Comparison of ENCODE assay signal across 13 cellular contexts in genomic region chr13:66312312-66313087, GRCh38.
DNase-seq lines count a peak whose midpoint lies in the region; ATAC-seq, FAIRE-seq and TF ChIP-seq lines count a peak whose summit lies in the region.
"Had no signal": no experiment of that assay in that cellular context is flagged by ENCODE, and none has a peak within 500 bp of the region (broad histone marks: within the 10 kb centered on the region; RNA-seq: fewer than 3 reads in every experiment).

No MANE protein-coding gene starts in this region.

- no peak overlapping the region for H3K9ac ChIP-seq in smooth muscle cell (ENCODE audit: low read depth)
- H3K9ac ChIP-seq: GM23248 had no signal

- no peak overlapping the region for H3K27ac Mint-ChIP-seq in activated T-cell treated with anti-CD3 and anti-CD28 coated beads, Interleukin-2, amount 50 U/mL, for 72 hours

- H3K9me3 ChIP-seq in A549 (no peaks in the 10 kb centered on the region), smooth muscle cell (replicated peaks; ENCODE audit: low read depth) (no peaks in the 10 kb centered on the region)
- H3K9me3 ChIP-seq: psoas muscle had no signal

- POLR2A ChIA-PET in A549 (lab: Yijun Ruan, JAX), result interaction anchor here (0.5 to 1.1 kb wide), 2 partner anchors 345 to 498 kb away, joined by 3 to 4 read pairs; no protein-coding TSS in a partner anchor

- no peaks in the 10 kb centered on the region for H3F3A ChIP-seq in smooth muscle cell (ENCODE audit: low read depth)

- H3K4me1 Mint-ChIP-seq in activated T-cell treated with anti-CD3 and anti-CD28 coated beads, Interleukin-2, amount 50 U/mL, for 72 hours (ENCODE audit: low read depth), result no peaks in the 10 kb centered on the region

- H3K4me2 ChIP-seq in A549 (peak overlapping the region; percentile 74), smooth muscle cell (no peak overlapping the region)

- H3K4me3 ChIP-seq in A549 (peak overlapping the region; percentile 31), smooth muscle cell (no peak overlapping the region), H7 (ENCODE audit: insufficient read depth, low read depth, low read length) (no peak overlapping the region)
- H3K4me3 ChIP-seq: GM23248, psoas muscle had no signal

- H3K36me3 ChIP-seq in smooth muscle cell (ENCODE audit: low read depth) (no peaks in the 10 kb centered on the region), H7 (replicated peaks; ENCODE audit: control insufficient read depth, insufficient read depth, low read length) (no peaks in the 10 kb centered on the region)

- H3K9me3 Mint-ChIP-seq in activated T-cell treated with anti-CD3 and anti-CD28 coated beads, Interleukin-2, amount 50 U/mL, for 72 hours, result peaks cover 1 to 3% of the 10 kb centered on the region in 2 donors

- DNase-seq in A549 (ENCODE audit: low read depth in 1 of 2, low spot score in 1 of 2) (peak; percentile 17 to 91), GM04503 (ENCODE audit: low read depth) (peak; percentile 19), amniotic stem cell (lab: John Stamatoyannopoulos, UW) (peak; percentile 12), kidney tubule cell (ENCODE audit: low spot score) (peak; percentile 56), smooth muscle cell (lab: John Stamatoyannopoulos, UW; ENCODE audit: unreplicated experiment) (no peak), SKM-1 treated with dmso at 0.1 percent for 144 hours (lab: John Stamatoyannopoulos, UW; ENCODE audit: unreplicated experiment) (no peak), H7 (no peak)
- DNase-seq in activated T-cell treated with anti-CD3 and anti-CD28 coated beads, Interleukin-2, amount 50 U/mL, for 72 hours, result no peak
- DNase-seq: cortex of kidney, GM23248, islet precursor cell, NCI-H1930, psoas muscle had no signal

- H3K27me3 ChIP-seq in smooth muscle cell (ENCODE audit: low read depth) (no peaks in the 10 kb centered on the region), H7 (ENCODE audit: control insufficient read depth, insufficient read depth, low read length) (no peaks in the 10 kb centered on the region)

- no peaks in the 10 kb centered on the region for H3K36me3 Mint-ChIP-seq in activated T-cell treated with anti-CD3 and anti-CD28 coated beads, Interleukin-2, amount 50 U/mL, for 72 hours (ENCODE audit: insufficient read depth in 2 of 2)

- peak; percentile 93 to 94 for ATAC-seq in A549
- ATAC-seq in activated T-cell treated with anti-CD3 and anti-CD28 coated beads, Interleukin-2, amount 50 U/mL, for 72 hours (replicated peaks in 1 of 2), result no peak

- no peaks in the 10 kb centered on the region for H3K79me2 ChIP-seq in smooth muscle cell (ENCODE audit: low read depth)

- CTCF ChIA-PET in A549 (lab: Yijun Ruan, JAX), result no interaction called here

- no peak for TF ChIP-seq CTCF in A549 (IDR thresholded peaks at IDR 0.05)
- TF ChIP-seq CTCF in smooth muscle cell (IDR thresholded peaks at IDR 0.05; ENCODE audit: borderline replicate concordance, insufficient read depth, poor library complexity, severe bottlenecking), result no peak

- H2AFZ ChIP-seq in smooth muscle cell (ENCODE audit: low read depth), result no peak overlapping the region
- H2AFZ ChIP-seq: GM23248 had no signal

- peak; percentile 59 to 60; a peak in 1 of 5 replicates for TF ChIP-seq EP300 in A549 (IDR thresholded peaks at IDR 0.05)

- no peak overlapping the region for H3K4me3 Mint-ChIP-seq in activated T-cell treated with anti-CD3 and anti-CD28 coated beads, Interleukin-2, amount 50 U/mL, for 72 hours

- peak; percentile 85 for FAIRE-seq in A549 (lab: Jason Lieb, UNC)

- H4K20me1 ChIP-seq in smooth muscle cell (ENCODE audit: low read depth), result no peaks in the 10 kb centered on the region

- H3K4me1 ChIP-seq in A549 (peaks cover 35% of the 10 kb centered on the region), smooth muscle cell (ENCODE audit: low read depth) (no peaks in the 10 kb centered on the region)
- H3K4me1 ChIP-seq: psoas muscle had no signal

- H3K27ac ChIP-seq in A549, result peak overlapping the region; percentile 78 to 79
- H3K27ac ChIP-seq in smooth muscle cell (ENCODE audit: low read depth), result no peak overlapping the region
- H3K27ac ChIP-seq: GM23248, psoas muscle had no signal

- 0 out of 5 replicates have a peak, but pooled peaks have one; percentile 9 to 19 for TF ChIP-seq RAD21 in A549 (conservative IDR thresholded peaks at IDR 0.05 in 1 of 2, IDR thresholded peaks at IDR 0.05 in 1 of 2)

- no peak for TF ChIP-seq POLR2A in A549 (IDR thresholded peaks at IDR 0.05; ENCODE audit: low read length)

- H3K27me3 Mint-ChIP-seq in activated T-cell treated with anti-CD3 and anti-CD28 coated beads, Interleukin-2, amount 50 U/mL, for 72 hours (ENCODE audit: low read depth), result no peaks in the 10 kb centered on the region

- under 1% methylated on average over 10 of the region's 10 CpGs for WGBS in A549 (ENCODE audit: missing lambda C conversion rate)
- WGBS in smooth muscle cell (ENCODE audit: low lambda C conversion rate), result 87% methylated on average over 10 of the region's 10 CpGs

TF ChIP-seq in A549, 52 proteins besides CTCF, POLR2A, EP300 and RAD21:
- TF ChIP-seq FOSL2 (IDR thresholded peaks at IDR 0.05) (0 out of 2 replicates have a peak, but pooled peaks have one; percentile 36), FOSL2 (CRISPR knock-in tag; IDR thresholded peaks at IDR 0.05) (peak; percentile 77), MYC (IDR thresholded peaks at IDR 0.05; ENCODE audit: borderline replicate concordance, low read length) (no peak), MAX (IDR thresholded peaks at IDR 0.05) (peak; percentile 78), NPAS2 (CRISPR knock-in tag; IDR thresholded peaks at IDR 0.05; ENCODE audit: borderline replicate concordance) (no peak), CEBPB (IDR thresholded peaks at IDR 0.05) (peak in 1 of 2 experiments; percentile 51; a peak in 2 of 4 replicates), PBX3 (IDR thresholded peaks at IDR 0.05) (0 out of 2 replicates have a peak, but pooled peaks have one; percentile 20), HOXA7 (CRISPR knock-in tag; IDR thresholded peaks at IDR 0.05) (no peak), ATOH8 (CRISPR knock-in tag; IDR thresholded peaks at IDR 0.05; ENCODE audit: low read depth) (no peak), BHLHE40 (IDR thresholded peaks at IDR 0.05; ENCODE audit: low read depth, low read length) (no peak), ZFP36 (IDR thresholded peaks at IDR 0.05; ENCODE audit: borderline replicate concordance, partially characterized antibody) (peak; percentile 18), JUNB (IDR thresholded peaks at IDR 0.05) (peak; percentile 45; the same call in 1 of the 2 replicates), BCL3 (IDR thresholded peaks at IDR 0.05) (peak; percentile 90; the same call in 1 of the 3 replicates), GATA3 (IDR thresholded peaks at IDR 0.05; ENCODE audit: borderline replicate concordance) (peak; percentile 91), JUN (IDR thresholded peaks at IDR 0.05) (peak in 1 of 2 experiments; percentile 69; a peak in 1 of 5 replicates), TP53 (CRISPR knock-in tag; IDR thresholded peaks at IDR 0.05) (no peak)

Comparison
In these comparisons a context has a peak if more than half of its experiments do, and no peak if none do; other contexts are left out.
1. ATAC-seq: peak in A549 (2 of 2); none in activated T-cell treated with anti-CD3 and anti-CD28 coated beads, Interleukin-2, amount 50 U/mL, for 72 hours (0 of 2).
2. DNase-seq: peak in A549 (2 of 2), GM04503 (single experiment), amniotic stem cell (single experiment) and kidney tubule cell (single experiment); none in smooth muscle cell (single experiment), activated T-cell treated with anti-CD3 and anti-CD28 coated beads, Interleukin-2, amount 50 U/mL, for 72 hours (0 of 2), SKM-1 treated with dmso at 0.1 percent for 144 hours (single experiment) and H7 (single experiment).